ENCODE assay signal across 11 cellular contexts in the genomic region with DNA sequence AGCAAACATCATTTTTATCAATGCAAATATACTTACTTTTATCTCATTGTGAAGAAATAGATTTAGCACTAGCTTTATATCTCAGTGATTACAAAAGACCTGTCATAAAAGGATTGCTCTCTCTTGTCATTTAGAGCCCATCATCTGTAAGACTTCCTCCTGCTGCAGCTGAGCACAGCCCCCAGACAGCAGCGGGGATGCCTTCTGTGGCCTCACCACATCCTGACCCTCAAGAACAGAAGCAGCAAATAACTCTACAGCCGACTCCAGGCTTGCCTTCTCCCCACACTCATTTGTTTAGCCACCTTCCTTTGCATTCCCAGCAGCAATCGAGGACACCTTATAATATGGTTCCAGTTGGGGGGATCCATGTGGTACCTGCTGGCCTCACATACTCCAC.
DNase-seq lines count a peak whose midpoint lies in the region; ATAC-seq lines count a peak whose summit lies in the region.
"Had no signal": no experiment of that assay in that cellular context is flagged by ENCODE, and none has a peak within 500 bp of the region (broad histone marks: within the 10 kb centered on the region; RNA-seq: fewer than 3 reads in every experiment).

No MANE protein-coding gene starts in this region.

- H3K9ac ChIP-seq in BLaER1 treated with 17β-estradiol and CSF1 and Interleukin-3, amounts not matched to agents 10 nM and 100 nM = peak overlapping the region in 6 of 11 experiments; percentile 2 to 49 (median 18); a peak in 6 of 22 replicates

- peaks cover 35% of the 10 kb centered on the region for H3K4me1 Mint-ChIP-seq in activated naive CD4-positive, alpha-beta T cell treated with anti-CD3 and anti-CD28 coated beads, Interleukin-2, amount 50 U/mL, for 24 hours

- no peaks in the 10 kb centered on the region for H3K9me3 Mint-ChIP-seq in activated naive CD4-positive, alpha-beta T cell treated with anti-CD3 and anti-CD28 coated beads, Interleukin-2, amount 50 U/mL, for 24 hours

- H3K36me3 Mint-ChIP-seq in activated naive CD4-positive, alpha-beta T cell treated with anti-CD3 and anti-CD28 coated beads, Interleukin-2, amount 50 U/mL, for 24 hours = peaks cover 12% of the 10 kb centered on the region

- H3K4me2 ChIP-seq in BLaER1 treated with 17β-estradiol and CSF1 and Interleukin-3, amounts not matched to agents 10 nM and 100 nM = peak overlapping the region; percentile 1 to 78 (median 67); a peak in 19 of 22 replicates

- H4K20me1 ChIP-seq in BLaER1 treated with 17β-estradiol and CSF1 and Interleukin-3, amounts not matched to agents 10 nM and 100 nM = peaks cover 0 to 5% (median 0%) of the 10 kb centered on the region in 11 experiments; a peak in 2 of 22 replicates

- peak overlapping the region; percentile 4 for H3K27ac Mint-ChIP-seq in activated naive CD4-positive, alpha-beta T cell treated with anti-CD3 and anti-CD28 coated beads, Interleukin-2, amount 50 U/mL, for 24 hours

- H3K4me1 ChIP-seq in BLaER1 treated with 17β-estradiol and CSF1 and Interleukin-3, amounts not matched to agents 10 nM and 100 nM = peaks cover 18 to 40% (median 25%) of the 10 kb centered on the region in 10 experiments

- H3K27ac ChIP-seq in BLaER1 treated with 17β-estradiol and CSF1 and Interleukin-3, amounts not matched to agents 10 nM and 100 nM = peak overlapping the region in 9 of 11 experiments; percentile 22 to 72 (median 63); a peak in 17 of 22 replicates
- peak overlapping the region; percentile 19 for H3K27ac ChIP-seq in KOPT-K1 (ENCODE audit: low read depth, low read length, poor library complexity, severe bottlenecking)

- H3K9me3 ChIP-seq in BLaER1 treated with 17β-estradiol and CSF1 and Interleukin-3, amounts not matched to agents 10 nM and 100 nM (replicated peaks in 1 of 11) = no peaks in the 10 kb centered on the region
- H3K9me3 ChIP-seq in KOPT-K1 (ENCODE audit: insufficient read depth, low read length, poor library complexity, severe bottlenecking) = no peaks in the 10 kb centered on the region

- H3K4me3 Mint-ChIP-seq in activated naive CD4-positive, alpha-beta T cell treated with anti-CD3 and anti-CD28 coated beads, Interleukin-2, amount 50 U/mL, for 24 hours = peak overlapping the region; percentile 6

- no peaks in the 10 kb centered on the region for H3K27me3 Mint-ChIP-seq in activated naive CD4-positive, alpha-beta T cell treated with anti-CD3 and anti-CD28 coated beads, Interleukin-2, amount 50 U/mL, for 24 hours

- H3K27me3 ChIP-seq in BLaER1 treated with 17β-estradiol and CSF1 and Interleukin-3, amounts not matched to agents 10 nM and 100 nM = no peaks in the 10 kb centered on the region

- DNase-seq in NCI-H82 treated with DMSO at 0.1 percent for 48 hours (lab: John Stamatoyannopoulos, UW; ENCODE audit: unreplicated experiment) = no peak
- DNase-seq in cerebellum (ENCODE audit: low spot score) = no peak
- no peak for DNase-seq in NCI-H187 (lab: John Stamatoyannopoulos, UW)
- DNase-seq: Calu3, left colon, PC-3 had no signal

- H3K36me3 ChIP-seq in BLaER1 treated with 17β-estradiol and CSF1 and Interleukin-3, amounts not matched to agents 10 nM and 100 nM = peaks cover 21 to 66% (median 33%) of the 10 kb centered on the region in 11 experiments; a peak in 21 of 22 replicates
- H3K36me3 ChIP-seq in KOPT-K1 (ENCODE audit: insufficient read depth, low read length) = no peaks in the 10 kb centered on the region

- no peak overlapping the region for H3K4me3 ChIP-seq in BLaER1 treated with 17β-estradiol and CSF1 and Interleukin-3, amounts not matched to agents 10 nM and 100 nM

- ATAC-seq in GM19351 (IDR thresholded peaks at IDR 0.05; ENCODE audit: unreplicated experiment) (peak; percentile 47), GM18868 (IDR thresholded peaks at IDR 0.05; ENCODE audit: unreplicated experiment) (no peak)
- ATAC-seq: left colon, PC-3 had no signal
